In the genomic region with DNA sequence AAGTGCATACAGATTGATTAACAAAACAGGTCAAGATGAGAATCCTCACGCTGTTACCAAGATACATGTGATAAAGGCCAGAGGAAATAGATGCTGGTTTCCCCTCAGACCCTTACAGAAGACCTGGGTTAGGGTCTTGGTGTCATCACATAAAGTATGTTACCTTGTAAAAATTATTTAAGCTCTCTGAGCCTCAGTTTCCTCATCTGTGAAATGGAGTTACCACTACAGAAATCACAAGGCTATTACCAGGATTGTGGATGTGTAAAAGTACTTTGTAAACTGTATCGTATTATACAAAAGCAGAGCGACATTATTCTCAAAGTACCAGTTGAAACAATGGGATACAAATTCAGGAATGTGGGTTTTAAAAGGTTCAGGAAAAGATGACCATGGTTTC, we compare ENCODE assay signal across 24 cellular contexts.
"Had no signal": no experiment of that assay in that cellular context is flagged by ENCODE, and none has a peak within 500 bp of the region (broad histone marks: within the 10 kb centered on the region; RNA-seq: fewer than 3 reads in every experiment).

No MANE protein-coding gene starts in this region.

- H3K4me3 Mint-ChIP-seq: IgD-negative memory B cell had no signal

- H3K9me3 Mint-ChIP-seq: IgD-negative memory B cell had no signal

- H3K27me3 Mint-ChIP-seq: IgD-negative memory B cell had no signal

- H3K4me2 ChIP-seq: SK-N-SH had no signal

- H3K27ac ChIP-seq: HL-60, RWPE1 had no signal

- H3K9me3 ChIP-seq: SK-N-SH had no signal

- H3K9ac ChIP-seq: SK-N-SH had no signal

- ATAC-seq: Panc1, PC-3 had no signal

- DNase-seq: KBM-7, MV-4-11, NCI-H1048, NCI-H1105 treated with DMSO at 0.1 percent for 48 hours, NCI-H1417 treated with DMSO at 0.1 percent for 48 hours, NCI-H146, NCI-H1694 treated with DMSO at 0.1 percent for 48 hours, NCI-H2029, NCI-H2081 treated with DMSO at 0.1 percent for 48 hours, NCI-H2171, NCI-H226, NCI-H446, NCI-H510A, NCI-H524 treated with DMSO at 0.1 percent for 48 hours, NCI-H69, NCI-H774, PC-3, SHP77, SK-N-SH, SW 1271 had no signal
